In genomic region chr6:111517965-111518364, GRCh38 we compare ENCODE assay signal across 16 cellular contexts.
"Had no signal": no experiment of that assay in that cellular context is flagged by ENCODE, and none has a peak within 500 bp of the region (broad histone marks: within the 10 kb centered on the region; RNA-seq: fewer than 3 reads in every experiment).

No MANE protein-coding gene starts in this region.

- H3K9ac ChIP-seq: parathyroid adenoma had no signal

- H3K27me3 ChIP-seq: gastroesophageal sphincter, heart right ventricle, left lung, upper lobe of right lung had no signal

- H3K27ac Mint-ChIP-seq: activated naive CD8-positive, alpha-beta T cell treated with anti-CD3 and anti-CD28 coated beads for 36 hours; activated T-helper 1 cell treated with anti-CD3 and anti-CD28 coated beads, Interleukin-12 subunit alpha, Interleukin-12 subunit beta, Interleukin-2, Interleukin-4 antibody, amounts not matched to agents 30 ng/mL and 10 ng/mL and 1 ng/mL, durations not matched to agents 14 hours and 24 hours and 36 hours; stimulated activated effector memory CD8-positive, alpha-beta T cell treated with anti-CD3 and anti-CD28 coated beads, Interleukin-12 subunit alpha, Interleukin-12 subunit beta, amount 100 ng/mL, for 72 hours had no signal

- H3K27me3 Mint-ChIP-seq: activated naive CD8-positive, alpha-beta T cell treated with anti-CD3 and anti-CD28 coated beads for 36 hours; naive B cell had no signal

- H2AFZ ChIP-seq: parathyroid adenoma had no signal

- H3K9me3 ChIP-seq: gastroesophageal sphincter, left lung, thoracic aorta, upper lobe of right lung had no signal

- H3K4me3 ChIP-seq: gastroesophageal sphincter, heart right ventricle, left lung, thoracic aorta, upper lobe of right lung had no signal

- DNase-seq: activated CD4-positive, CD25-positive, alpha-beta regulatory T cell treated with anti-CD3 and anti-CD28 coated beads, Interleukin-2, amount 50 U/mL, for 72 hours; activated naive CD8-positive, alpha-beta T cell treated with anti-CD3 and anti-CD28 coated beads for 36 hours; dermis blood vessel endothelial cell; erythroblast; heart right ventricle; left lung; mammary epithelial cell; naive B cell; retina; T-helper 9 cell; upper lobe of right lung had no signal

- H3K9me3 Mint-ChIP-seq: activated naive CD8-positive, alpha-beta T cell treated with anti-CD3 and anti-CD28 coated beads for 36 hours; activated T-helper 1 cell treated with anti-CD3 and anti-CD28 coated beads, Interleukin-12 subunit alpha, Interleukin-12 subunit beta, Interleukin-2, Interleukin-4 antibody, amounts not matched to agents 30 ng/mL and 10 ng/mL and 1 ng/mL, durations not matched to agents 14 hours and 24 hours and 36 hours; stimulated activated effector memory CD8-positive, alpha-beta T cell treated with anti-CD3 and anti-CD28 coated beads, Interleukin-12 subunit alpha, Interleukin-12 subunit beta, amount 100 ng/mL, for 72 hours had no signal

- H3K36me3 Mint-ChIP-seq: naive B cell; stimulated activated effector memory CD8-positive, alpha-beta T cell treated with anti-CD3 and anti-CD28 coated beads, Interleukin-12 subunit alpha, Interleukin-12 subunit beta, amount 100 ng/mL, for 72 hours had no signal

- H3K79me2 ChIP-seq: parathyroid adenoma had no signal

- H3K4me1 ChIP-seq: gastroesophageal sphincter, upper lobe of right lung had no signal

- H3K36me3 ChIP-seq: gastroesophageal sphincter, heart right ventricle, left lung, thoracic aorta, upper lobe of right lung had no signal

- ATAC-seq: gastroesophageal sphincter; heart right ventricle; left lung; stimulated activated effector memory CD8-positive, alpha-beta T cell treated with anti-CD3 and anti-CD28 coated beads, Interleukin-12 subunit alpha, Interleukin-12 subunit beta, amount 100 ng/mL, for 72 hours; upper lobe of right lung had no signal

- H3K27ac ChIP-seq: gastroesophageal sphincter, heart right ventricle, left lung, parathyroid adenoma, thoracic aorta, upper lobe of right lung had no signal

- H3K4me3 Mint-ChIP-seq: activated naive CD8-positive, alpha-beta T cell treated with anti-CD3 and anti-CD28 coated beads for 36 hours; activated T-helper 1 cell treated with anti-CD3 and anti-CD28 coated beads, Interleukin-12 subunit alpha, Interleukin-12 subunit beta, Interleukin-2, Interleukin-4 antibody, amounts not matched to agents 30 ng/mL and 10 ng/mL and 1 ng/mL, durations not matched to agents 14 hours and 24 hours and 36 hours; naive B cell; stimulated activated effector memory CD8-positive, alpha-beta T cell treated with anti-CD3 and anti-CD28 coated beads, Interleukin-12 subunit alpha, Interleukin-12 subunit beta, amount 100 ng/mL, for 72 hours had no signal
